Comparison of ENCODE assay signal across 12 cellular contexts in the genomic region with DNA sequence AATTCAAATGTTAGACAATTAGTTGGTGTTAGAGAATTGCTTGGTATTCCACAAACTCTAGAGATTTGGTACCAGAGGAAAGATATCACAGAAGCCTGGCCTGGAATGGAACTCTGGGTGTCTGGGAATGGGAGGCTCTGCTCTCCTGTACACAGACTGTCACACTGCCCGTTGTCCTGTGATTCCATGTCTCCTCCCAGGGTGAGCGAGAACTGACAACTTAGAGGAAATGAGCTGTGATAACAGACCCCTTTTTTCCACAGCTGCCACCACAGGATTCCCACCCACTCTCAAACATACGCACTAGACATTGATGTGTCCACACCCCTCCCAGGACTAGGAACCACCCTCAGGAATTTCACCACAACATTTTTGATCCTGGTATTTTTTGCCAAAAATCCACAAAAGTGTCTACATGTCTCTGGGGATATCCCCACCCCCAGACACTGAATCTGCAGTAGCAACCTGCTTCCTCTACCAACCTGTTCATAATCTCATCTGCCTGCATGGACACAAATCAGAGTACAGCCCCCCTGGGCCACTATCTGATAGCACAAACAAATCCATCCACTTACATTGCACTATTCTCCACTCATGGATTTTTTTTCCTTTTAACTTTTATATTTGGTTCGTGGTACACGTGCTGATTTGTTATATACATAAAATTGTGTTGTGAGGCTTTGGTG. TPM values are rescaled to one million over a fixed set of nuclear protein-coding genes. Genes with fewer than 3 reads are reported as not detected.
DNase-seq lines count a peak whose midpoint lies in the region; ATAC-seq and TF ChIP-seq lines count a peak whose summit lies in the region.
"Had no signal": no experiment of that assay in that cellular context is flagged by ENCODE, and none has a peak within 500 bp of the region (broad histone marks: within the 10 kb centered on the region; RNA-seq: fewer than 3 reads in every experiment).

No MANE protein-coding gene starts in this region.

- CTCF ChIA-PET in CD8-positive, alpha-beta T cell (lab: Charles Lee) = no interaction called here

- no peak overlapping the region for H3K4me3 ChIP-seq in CD8-positive, alpha-beta T cell (ENCODE audit: low read depth, low read length)

- H3K36me3 Mint-ChIP-seq in CD8-positive, alpha-beta T cell = peaks cover 16% of the 10 kb centered on the region
- H3K36me3 Mint-ChIP-seq in activated naive CD8-positive, alpha-beta T cell treated with anti-CD3 and anti-CD28 coated beads, Interleukin-2, amount 50 U/mL, for 24 hours (ENCODE audit: low read depth) = peaks cover 24% of the 10 kb centered on the region
- H3K36me3 Mint-ChIP-seq in neural crest cell (ENCODE audit: low read depth) (peaks cover 19% of the 10 kb centered on the region), immature natural killer cell (no peaks in the 10 kb centered on the region)

- H3K4me3 Mint-ChIP-seq in CD8-positive, alpha-beta T cell = no peak overlapping the region
- H3K4me3 Mint-ChIP-seq in activated naive CD8-positive, alpha-beta T cell treated with anti-CD3 and anti-CD28 coated beads, Interleukin-2, amount 50 U/mL, for 24 hours = no peak overlapping the region
- H3K4me3 Mint-ChIP-seq in neural crest cell (peak overlapping the region; percentile 8), immature natural killer cell (no peak overlapping the region)

- no peaks in the 10 kb centered on the region for H3K9me3 ChIP-seq in CD8-positive, alpha-beta T cell (ENCODE audit: low read length)

- POLR2A ChIA-PET in CD8-positive, alpha-beta T cell (lab: Charles Lee) = interaction anchor here (1.2 kb wide), 1 partner anchor 10 kb away, joined by 6 read pairs; no protein-coding TSS in a partner anchor

- H3K4me1 ChIP-seq in CD8-positive, alpha-beta T cell (ENCODE audit: insufficient read depth, low read length) = peaks cover 24% of the 10 kb centered on the region

- peaks cover 4% of the 10 kb centered on the region for H3K9me3 Mint-ChIP-seq in CD8-positive, alpha-beta T cell
- H3K9me3 Mint-ChIP-seq in activated naive CD8-positive, alpha-beta T cell treated with anti-CD3 and anti-CD28 coated beads, Interleukin-2, amount 50 U/mL, for 24 hours = peaks cover 11% of the 10 kb centered on the region
- peaks cover 3% of the 10 kb centered on the region for H3K9me3 Mint-ChIP-seq in neural crest cell
- no peaks in the 10 kb centered on the region for H3K9me3 Mint-ChIP-seq in immature natural killer cell

- ATAC-seq in CD8-positive, alpha-beta T cell = no peak
- ATAC-seq in activated naive CD8-positive, alpha-beta T cell treated with anti-CD3 and anti-CD28 coated beads, Interleukin-2, amount 50 U/mL, for 24 hours = no peak
- ATAC-seq: Right ventricle myocardium inferior had no signal

- DNase-seq in CD8-positive, alpha-beta T cell = no peak
- peak; percentile 57 for DNase-seq in LHCN-M2 (ENCODE audit: low read depth)
- DNase-seq in activated naive CD8-positive, alpha-beta T cell treated with anti-CD3 and anti-CD28 coated beads, Interleukin-2, amount 50 U/mL, for 24 hours = no peak
- no peak for DNase-seq in neural crest cell (ENCODE audit: low read depth, low spot score)
- DNase-seq in superior temporal gyrus (ENCODE audit: extremely low spot score) = no peak
- DNase-seq in activated effector memory CD4-positive, alpha-beta T cell treated with Interleukin-2 at 50 U/mL for 16 hours = no peak
- DNase-seq in immature natural killer cell = no peak
- DNase-seq: CD4-positive, CD25-positive, alpha-beta regulatory T cell; midbrain; NCI-H1092; NCI-H524 had no signal

- no peaks in the 10 kb centered on the region for H3K27me3 Mint-ChIP-seq in CD8-positive, alpha-beta T cell (ENCODE audit: low read depth)
- no peaks in the 10 kb centered on the region for H3K27me3 Mint-ChIP-seq in activated naive CD8-positive, alpha-beta T cell treated with anti-CD3 and anti-CD28 coated beads, Interleukin-2, amount 50 U/mL, for 24 hours
- no peaks in the 10 kb centered on the region for H3K27me3 Mint-ChIP-seq in neural crest cell (ENCODE audit: low read depth)
- peaks cover 0 to 3% (median 0%) of the 10 kb centered on the region in 3 donors for H3K27me3 Mint-ChIP-seq in immature natural killer cell (ENCODE audit: low read depth in 3 of 3)
- H3K27me3 Mint-ChIP-seq: CD4-positive, CD25-positive, alpha-beta regulatory T cell had no signal

- no peaks in the 10 kb centered on the region for H3K27me3 ChIP-seq in CD8-positive, alpha-beta T cell (ENCODE audit: insufficient read depth, low read length)

- intact Hi-C loops in CD8-positive, alpha-beta T cell (cut with DNase I, micrococcal nuclease) = loop anchor here (10.0 kb wide), 2 partner anchors 343 to 1003 kb away; a partner anchor contains a TSS

- no peak for TF ChIP-seq CTCF in CD8-positive, alpha-beta T cell (IDR thresholded peaks at IDR 0.05)
- no peak for TF ChIP-seq CTCF in neural crest cell (conservative IDR thresholded peaks at IDR 0.05)

- H3K36me3 ChIP-seq in CD8-positive, alpha-beta T cell (ENCODE audit: insufficient read depth, low read length) = no peaks in the 10 kb centered on the region

- H3K4me1 Mint-ChIP-seq in CD8-positive, alpha-beta T cell (ENCODE audit: low read depth) = peaks cover 64% of the 10 kb centered on the region
- peaks cover 60% of the 10 kb centered on the region for H3K4me1 Mint-ChIP-seq in activated naive CD8-positive, alpha-beta T cell treated with anti-CD3 and anti-CD28 coated beads, Interleukin-2, amount 50 U/mL, for 24 hours
- H3K4me1 Mint-ChIP-seq in neural crest cell (peaks cover 44% of the 10 kb centered on the region), immature natural killer cell (peaks cover 35 to 70% of the 10 kb centered on the region in 2 donors)

- no peak overlapping the region for H3K27ac ChIP-seq in CD8-positive, alpha-beta T cell (ENCODE audit: low read depth, low read length)

- peak overlapping the region; percentile 76 for H3K27ac Mint-ChIP-seq in CD8-positive, alpha-beta T cell
- peak overlapping the region; percentile 20 for H3K27ac Mint-ChIP-seq in activated naive CD8-positive, alpha-beta T cell treated with anti-CD3 and anti-CD28 coated beads, Interleukin-2, amount 50 U/mL, for 24 hours
- H3K27ac Mint-ChIP-seq in neural crest cell (ENCODE audit: unreplicated experiment) (no peak overlapping the region), immature natural killer cell (peak overlapping the region in 3 of 6 donors; percentile 32 to 58 (median 35))

RNA-seq across cellular contexts. Expression of a gene that starts 4.7 kb away (rescaled TPM):
- 1 to 10 TPM; 8.7 to 9.9 TPM for total RNA-seq in CD8-positive, alpha-beta T cell
- total RNA-seq in LHCN-M2 (2014; rRNA removed) = 8.7 and 9.6 TPM in 2 replicates
- polyA plus RNA-seq in LHCN-M2 (2012) = 1.4 TPM
- total RNA-seq in neural crest cell = 15.9 and 17.1 TPM in 2 replicates
- polyA plus RNA-seq in immature natural killer cell = 1 to 10 TPM; 1.8 to 3.2 (median 2.1) TPM
